1 cellular context compared by ENCODE assay signal in the genomic region with DNA sequence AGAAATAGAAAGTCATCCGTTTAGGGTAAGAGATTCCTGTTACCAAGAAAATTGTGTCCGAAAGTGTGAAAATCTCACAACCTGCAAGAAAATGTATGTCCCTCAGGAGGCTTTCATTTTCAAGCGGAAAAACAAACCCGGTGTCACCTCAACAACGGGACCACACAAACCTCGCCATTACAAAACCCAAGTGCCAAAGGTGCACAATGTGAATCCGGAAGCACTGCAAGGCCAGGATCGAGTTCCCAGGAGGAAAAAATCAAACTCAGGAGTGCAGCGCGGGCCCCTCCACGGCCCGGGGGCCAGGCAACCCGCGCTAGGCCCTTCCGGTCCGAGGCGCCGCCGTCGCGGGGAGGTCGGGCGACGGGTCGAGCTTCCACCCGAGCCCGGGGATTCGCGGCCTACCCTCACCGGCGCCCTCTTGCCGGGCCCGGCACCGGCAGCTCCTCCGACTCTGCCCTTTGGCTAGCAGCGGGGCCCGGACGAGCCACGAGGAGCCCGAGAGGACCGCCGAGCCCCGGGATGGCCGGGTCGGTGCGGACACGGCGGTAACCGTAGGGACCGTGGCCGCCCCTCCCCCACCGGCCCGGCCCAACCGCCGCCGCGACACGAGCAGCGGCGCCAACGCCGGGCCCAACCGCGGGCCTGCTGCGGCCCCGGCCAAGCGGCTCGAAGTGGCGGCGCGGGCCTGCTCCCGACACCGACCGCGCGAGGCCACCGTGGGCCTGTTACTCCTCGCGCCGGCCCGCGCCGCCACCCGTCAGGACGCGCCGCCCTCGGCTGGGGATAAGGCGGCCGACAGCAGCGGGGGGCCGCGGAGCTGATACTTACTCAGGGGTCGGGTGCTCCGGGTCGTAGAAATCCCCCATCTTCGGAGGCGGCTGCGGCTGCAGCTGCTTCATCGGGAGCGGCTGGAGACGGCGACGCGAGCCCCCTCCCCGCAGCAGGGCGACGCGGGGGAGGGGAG.
TF ChIP-seq lines count a peak whose summit lies in the region.

No MANE protein-coding gene starts in this region.

TF ChIP-seq in K562, 482 proteins besides CTCF, POLR2A, EP300 and RAD21 (continued from another document and continues in another):
- TF ChIP-seq, protein P1, sequence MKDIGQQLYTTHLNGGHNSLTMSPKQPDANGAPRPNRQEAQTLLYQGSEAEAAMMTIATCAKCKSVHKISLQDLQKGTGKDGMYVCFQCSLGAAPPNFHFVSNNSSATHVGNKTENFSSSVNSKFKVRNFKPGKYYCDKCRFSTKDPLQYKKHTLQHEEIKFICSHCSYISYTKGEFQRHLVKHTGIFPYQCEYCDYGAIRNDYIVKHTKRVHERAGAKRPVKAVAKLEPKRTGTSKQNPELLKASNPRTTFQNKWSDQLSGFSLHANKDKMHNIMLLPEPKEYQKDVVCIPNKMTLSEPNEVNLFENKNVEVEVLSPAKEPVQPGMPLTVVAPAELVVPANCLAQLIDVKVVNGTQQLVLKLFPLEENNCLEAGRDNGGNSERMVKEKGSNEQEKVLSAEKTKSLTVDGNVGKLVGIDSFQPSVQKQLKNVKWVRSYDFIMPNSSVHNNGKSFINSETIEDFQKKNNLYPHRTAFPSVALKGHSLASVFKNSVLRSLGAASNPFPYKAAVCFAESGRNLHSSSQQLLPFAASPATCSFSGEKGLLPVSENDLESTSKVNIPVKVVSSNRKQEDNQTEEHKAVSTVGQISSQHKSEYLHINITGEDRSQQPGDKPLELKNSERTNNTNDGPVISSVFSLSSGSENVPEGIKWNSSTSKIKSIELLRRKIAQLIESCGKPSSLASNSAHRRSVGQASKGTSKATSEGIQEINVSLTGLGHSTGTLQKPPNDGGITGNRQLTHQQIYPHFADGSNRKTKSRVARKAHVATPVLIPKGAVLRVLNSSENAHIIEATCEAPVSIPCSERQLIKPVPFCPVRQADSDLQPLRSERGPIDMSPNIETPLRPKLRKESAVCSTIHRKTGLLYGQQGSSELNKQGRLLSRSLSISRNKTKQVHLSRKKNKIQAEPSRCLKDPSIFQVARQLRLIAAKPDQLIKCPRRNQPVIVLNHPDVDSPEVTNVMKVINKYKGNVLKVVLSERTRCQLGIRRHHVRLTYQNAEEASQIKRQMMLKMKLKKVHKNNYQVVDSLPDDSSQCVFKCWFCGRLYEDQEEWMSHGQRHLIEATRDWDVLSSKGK (CRISPR knock-in tag; IDR thresholded peaks at IDR 0.05) = no peak
- TF ChIP-seq TAF15 (IDR thresholded peaks at IDR 0.05; ENCODE audit: low read depth, low read length) (no peak), ZC3H11A (IDR thresholded peaks at IDR 0.05; ENCODE audit: low read depth, low read length) (no peak), MBD2 (IDR thresholded peaks at IDR 0.05; ENCODE audit: borderline replicate concordance, low read depth) (no peak), JUN (IDR thresholded peaks at IDR 0.05; ENCODE audit: borderline replicate concordance, low read depth, low read length) (no peak; the same call in 1 of the 2 replicates), JUN (CRISPR knock-in tag; IDR thresholded peaks at IDR 0.05; ENCODE audit: borderline replicate concordance) (0 out of 2 replicates have a peak, but pooled peaks have one; percentile 40), MTA1 (IDR thresholded peaks at IDR 0.05; ENCODE audit: borderline replicate concordance) (no peak), SAFB (IDR thresholded peaks at IDR 0.05; ENCODE audit: borderline replicate concordance, low read depth, low read length) (peak; percentile 10; the same call in 1 of the 2 replicates), RBM25 (IDR thresholded peaks at IDR 0.05; ENCODE audit: low read depth, low read length, severe bottlenecking) (peak; percentile 25), PHB (CRISPR knock-in tag; IDR thresholded peaks at IDR 0.05) (no peak), U2AF1 (optimal IDR thresholded peaks at IDR 0.05; ENCODE audit: low read depth, low read length) (peak; percentile 63), NRF1 (conservative IDR thresholded peaks at IDR 0.05 in 1 of 2, IDR thresholded peaks at IDR 0.05 in 1 of 2) (peak in 1 of 2 experiments; percentile 40; a peak in 2 of 4 replicates), E2F3 (CRISPR knock-in tag; IDR thresholded peaks at IDR 0.05) (0 out of 2 replicates have a peak, but pooled peaks have one; percentile 12), CBFA2T2 (conservative IDR thresholded peaks at IDR 0.05) (no peak), FOXJ3 (CRISPR knock-in tag; IDR thresholded peaks at IDR 0.05) (no peak), ASH1L (IDR thresholded peaks at IDR 0.05; ENCODE audit: borderline replicate concordance, low read depth, partially characterized antibody) (no peak), KAT7 (CRISPR knock-in tag; IDR thresholded peaks at IDR 0.05; ENCODE audit: borderline replicate concordance) (peak; percentile 97; the same call in 1 of the 2 replicates), FOXK1 (CRISPR knock-in tag; IDR thresholded peaks at IDR 0.05; ENCODE audit: borderline replicate concordance) (peak; percentile 92; the same call in 1 of the 2 replicates), ARID2 (IDR thresholded peaks at IDR 0.05) (0 out of 2 replicates have a peak, but pooled peaks have one; percentile 33), SAP30 (IDR thresholded peaks at IDR 0.05; ENCODE audit: borderline replicate concordance, insufficient read depth, low read depth, low read length, poor library complexity, severe bottlenecking) (peak; percentile 72), GTF2F1 (IDR thresholded peaks at IDR 0.05; ENCODE audit: low read depth, low read length) (no peak), ZNF436 (CRISPR knock-in tag; IDR thresholded peaks at IDR 0.05) (no peak), NBN (IDR thresholded peaks at IDR 0.05; ENCODE audit: low read depth) (no peak), ZZZ3 (IDR thresholded peaks at IDR 0.05) (no peak)
- TF ChIP-seq, protein P2, sequence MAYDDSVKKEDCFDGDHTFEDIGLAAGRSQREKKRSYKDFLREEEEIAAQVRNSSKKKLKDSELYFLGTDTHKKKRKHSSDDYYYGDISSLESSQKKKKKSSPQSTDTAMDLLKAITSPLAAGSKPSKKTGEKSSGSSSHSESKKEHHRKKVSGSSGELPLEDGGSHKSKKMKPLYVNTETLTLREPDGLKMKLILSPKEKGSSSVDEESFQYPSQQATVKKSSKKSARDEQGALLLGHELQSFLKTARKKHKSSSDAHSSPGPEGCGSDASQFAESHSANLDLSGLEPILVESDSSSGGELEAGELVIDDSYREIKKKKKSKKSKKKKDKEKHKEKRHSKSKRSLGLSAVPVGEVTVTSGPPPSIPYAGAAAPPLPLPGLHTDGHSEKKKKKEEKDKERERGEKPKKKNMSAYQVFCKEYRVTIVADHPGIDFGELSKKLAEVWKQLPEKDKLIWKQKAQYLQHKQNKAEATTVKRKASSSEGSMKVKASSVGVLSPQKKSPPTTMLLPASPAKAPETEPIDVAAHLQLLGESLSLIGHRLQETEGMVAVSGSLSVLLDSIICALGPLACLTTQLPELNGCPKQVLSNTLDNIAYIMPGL (CRISPR knock-in tag; IDR thresholded peaks at IDR 0.05) = peak; percentile 98
- TF ChIP-seq, protein P3, sequence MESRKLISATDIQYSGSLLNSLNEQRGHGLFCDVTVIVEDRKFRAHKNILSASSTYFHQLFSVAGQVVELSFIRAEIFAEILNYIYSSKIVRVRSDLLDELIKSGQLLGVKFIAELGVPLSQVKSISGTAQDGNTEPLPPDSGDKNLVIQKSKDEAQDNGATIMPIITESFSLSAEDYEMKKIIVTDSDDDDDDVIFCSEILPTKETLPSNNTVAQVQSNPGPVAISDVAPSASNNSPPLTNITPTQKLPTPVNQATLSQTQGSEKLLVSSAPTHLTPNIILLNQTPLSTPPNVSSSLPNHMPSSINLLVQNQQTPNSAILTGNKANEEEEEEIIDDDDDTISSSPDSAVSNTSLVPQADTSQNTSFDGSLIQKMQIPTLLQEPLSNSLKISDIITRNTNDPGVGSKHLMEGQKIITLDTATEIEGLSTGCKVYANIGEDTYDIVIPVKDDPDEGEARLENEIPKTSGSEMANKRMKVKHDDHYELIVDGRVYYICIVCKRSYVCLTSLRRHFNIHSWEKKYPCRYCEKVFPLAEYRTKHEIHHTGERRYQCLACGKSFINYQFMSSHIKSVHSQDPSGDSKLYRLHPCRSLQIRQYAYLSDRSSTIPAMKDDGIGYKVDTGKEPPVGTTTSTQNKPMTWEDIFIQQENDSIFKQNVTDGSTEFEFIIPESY (CRISPR knock-in tag; IDR thresholded peaks at IDR 0.05) = peak; percentile 71; the same call in 1 of the 2 replicates
- TF ChIP-seq, protein P4, sequence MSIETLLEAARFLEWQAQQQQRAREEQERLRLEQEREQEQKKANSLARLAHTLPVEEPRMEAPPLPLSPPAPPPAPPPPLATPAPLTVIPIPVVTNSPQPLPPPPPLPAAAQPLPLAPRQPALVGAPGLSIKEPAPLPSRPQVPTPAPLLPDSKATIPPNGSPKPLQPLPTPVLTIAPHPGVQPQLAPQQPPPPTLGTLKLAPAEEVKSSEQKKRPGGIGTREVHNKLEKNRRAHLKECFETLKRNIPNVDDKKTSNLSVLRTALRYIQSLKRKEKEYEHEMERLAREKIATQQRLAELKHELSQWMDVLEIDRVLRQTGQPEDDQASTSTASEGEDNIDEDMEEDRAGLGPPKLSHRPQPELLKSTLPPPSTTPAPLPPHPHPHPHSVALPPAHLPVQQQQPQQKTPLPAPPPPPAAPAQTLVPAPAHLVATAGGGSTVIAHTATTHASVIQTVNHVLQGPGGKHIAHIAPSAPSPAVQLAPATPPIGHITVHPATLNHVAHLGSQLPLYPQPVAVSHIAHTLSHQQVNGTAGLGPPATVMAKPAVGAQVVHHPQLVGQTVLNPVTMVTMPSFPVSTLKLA (conservative IDR thresholded peaks at IDR 0.05) = 0 out of 4 replicates have a peak, but pooled peaks of 1 of the 2 experiments have one; percentile 51
- TF ChIP-seq, protein P5, sequence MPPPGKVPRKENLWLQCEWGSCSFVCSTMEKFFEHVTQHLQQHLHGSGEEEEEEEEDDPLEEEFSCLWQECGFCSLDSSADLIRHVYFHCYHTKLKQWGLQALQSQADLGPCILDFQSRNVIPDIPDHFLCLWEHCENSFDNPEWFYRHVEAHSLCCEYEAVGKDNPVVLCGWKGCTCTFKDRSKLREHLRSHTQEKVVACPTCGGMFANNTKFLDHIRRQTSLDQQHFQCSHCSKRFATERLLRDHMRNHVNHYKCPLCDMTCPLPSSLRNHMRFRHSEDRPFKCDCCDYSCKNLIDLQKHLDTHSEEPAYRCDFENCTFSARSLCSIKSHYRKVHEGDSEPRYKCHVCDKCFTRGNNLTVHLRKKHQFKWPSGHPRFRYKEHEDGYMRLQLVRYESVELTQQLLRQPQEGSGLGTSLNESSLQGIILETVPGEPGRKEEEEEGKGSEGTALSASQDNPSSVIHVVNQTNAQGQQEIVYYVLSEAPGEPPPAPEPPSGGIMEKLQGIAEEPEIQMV (tag; conservative IDR thresholded peaks at IDR 0.05; ENCODE audit: low read depth) = no peak
- TF ChIP-seq, protein P6, sequence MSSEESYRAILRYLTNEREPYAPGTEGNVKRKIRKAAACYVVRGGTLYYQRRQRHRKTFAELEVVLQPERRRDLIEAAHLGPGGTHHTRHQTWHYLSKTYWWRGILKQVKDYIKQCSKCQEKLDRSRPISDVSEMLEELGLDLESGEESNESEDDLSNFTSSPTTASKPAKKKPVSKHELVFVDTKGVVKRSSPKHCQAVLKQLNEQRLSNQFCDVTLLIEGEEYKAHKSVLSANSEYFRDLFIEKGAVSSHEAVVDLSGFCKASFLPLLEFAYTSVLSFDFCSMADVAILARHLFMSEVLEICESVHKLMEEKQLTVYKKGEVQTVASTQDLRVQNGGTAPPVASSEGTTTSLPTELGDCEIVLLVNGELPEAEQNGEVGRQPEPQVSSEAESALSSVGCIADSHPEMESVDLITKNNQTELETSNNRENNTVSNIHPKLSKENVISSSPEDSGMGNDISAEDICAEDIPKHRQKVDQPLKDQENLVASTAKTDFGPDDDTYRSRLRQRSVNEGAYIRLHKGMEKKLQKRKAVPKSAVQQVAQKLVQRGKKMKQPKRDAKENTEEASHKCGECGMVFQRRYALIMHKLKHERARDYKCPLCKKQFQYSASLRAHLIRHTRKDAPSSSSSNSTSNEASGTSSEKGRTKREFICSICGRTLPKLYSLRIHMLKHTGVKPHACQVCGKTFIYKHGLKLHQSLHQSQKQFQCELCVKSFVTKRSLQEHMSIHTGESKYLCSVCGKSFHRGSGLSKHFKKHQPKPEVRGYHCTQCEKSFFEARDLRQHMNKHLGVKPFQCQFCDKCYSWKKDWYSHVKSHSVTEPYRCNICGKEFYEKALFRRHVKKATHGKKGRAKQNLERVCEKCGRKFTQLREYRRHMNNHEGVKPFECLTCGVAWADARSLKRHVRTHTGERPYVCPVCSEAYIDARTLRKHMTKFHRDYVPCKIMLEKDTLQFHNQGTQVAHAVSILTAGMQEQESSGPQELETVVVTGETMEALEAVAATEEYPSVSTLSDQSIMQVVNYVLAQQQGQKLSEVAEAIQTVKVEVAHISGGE (CRISPR knock-in tag; IDR thresholded peaks at IDR 0.05) = 0 out of 6 replicates have a peak, but pooled peaks of 1 of the 3 experiments have one; percentile 45
- TF ChIP-seq, protein P7, sequence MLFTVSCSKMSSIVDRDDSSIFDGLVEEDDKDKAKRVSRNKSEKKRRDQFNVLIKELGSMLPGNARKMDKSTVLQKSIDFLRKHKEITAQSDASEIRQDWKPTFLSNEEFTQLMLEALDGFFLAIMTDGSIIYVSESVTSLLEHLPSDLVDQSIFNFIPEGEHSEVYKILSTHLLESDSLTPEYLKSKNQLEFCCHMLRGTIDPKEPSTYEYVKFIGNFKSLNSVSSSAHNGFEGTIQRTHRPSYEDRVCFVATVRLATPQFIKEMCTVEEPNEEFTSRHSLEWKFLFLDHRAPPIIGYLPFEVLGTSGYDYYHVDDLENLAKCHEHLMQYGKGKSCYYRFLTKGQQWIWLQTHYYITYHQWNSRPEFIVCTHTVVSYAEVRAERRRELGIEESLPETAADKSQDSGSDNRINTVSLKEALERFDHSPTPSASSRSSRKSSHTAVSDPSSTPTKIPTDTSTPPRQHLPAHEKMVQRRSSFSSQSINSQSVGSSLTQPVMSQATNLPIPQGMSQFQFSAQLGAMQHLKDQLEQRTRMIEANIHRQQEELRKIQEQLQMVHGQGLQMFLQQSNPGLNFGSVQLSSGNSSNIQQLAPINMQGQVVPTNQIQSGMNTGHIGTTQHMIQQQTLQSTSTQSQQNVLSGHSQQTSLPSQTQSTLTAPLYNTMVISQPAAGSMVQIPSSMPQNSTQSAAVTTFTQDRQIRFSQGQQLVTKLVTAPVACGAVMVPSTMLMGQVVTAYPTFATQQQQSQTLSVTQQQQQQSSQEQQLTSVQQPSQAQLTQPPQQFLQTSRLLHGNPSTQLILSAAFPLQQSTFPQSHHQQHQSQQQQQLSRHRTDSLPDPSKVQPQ (CRISPR knock-in tag; IDR thresholded peaks at IDR 0.05; ENCODE audit: borderline replicate concordance) = no peak
